9 cellular contexts compared by ENCODE assay signal in genomic region chr12:8235316-8236157, GRCh38. TPM values are rescaled to one million over a fixed set of nuclear protein-coding genes. Genes with fewer than 3 reads are reported as not detected.
A peak's percentile ranks its signal among the peaks of the same experiment; 100 is the strongest.
DNase-seq lines count a peak whose midpoint lies in the region; TF ChIP-seq lines count a peak whose summit lies in the region.
"Not testable (repeated sequence)": the region's sequence is repeated elsewhere in the genome, so short reads cannot be mapped to it uniquely, and the experiment has no call there.
"Had no signal": no experiment of that assay in that cellular context is flagged by ENCODE, and none has a peak within 500 bp of the region (broad histone marks: within the 10 kb centered on the region; RNA-seq: fewer than 3 reads in every experiment).

No MANE protein-coding gene starts in this region.

- H3F3A ChIP-seq in PC-9 (ENCODE audit: insufficient read depth, low read depth), result not testable (repeated sequence)

- not testable (repeated sequence) for H4K91ac ChIP-seq in trophoblast cell (ENCODE audit: low read depth, low read length)

- H3K27me3 ChIP-seq in PC-9 (ENCODE audit: insufficient read depth, low read depth); trophoblast cell (ENCODE audit: insufficient read depth, low read length): not testable (repeated sequence)

- no CpG with 5 or more reads among the region's 26 CpGs for WGBS in trophoblast cell (ENCODE audit: extremely low coverage, insufficient coverage, insufficient read length)

- H3K79me1 ChIP-seq in trophoblast cell (ENCODE audit: low read length), result not testable (repeated sequence)

- POLR2A ChIA-PET in PC-9 (lab: Charles Lee; ENCODE audit: unreplicated experiment), result interaction anchor here (0.6 kb wide), 2 partner anchors 12 to 27 kb away, joined by 3 to 8 read pairs; no protein-coding TSS in a partner anchor

- not testable (repeated sequence) for H3K14ac ChIP-seq in trophoblast cell (ENCODE audit: low read length)

- peaks cover 16% of the 10 kb centered on the region for H3K4me1 ChIP-seq in PC-9 (replicated peaks; ENCODE audit: insufficient read depth)
- not testable (repeated sequence) for H3K4me1 ChIP-seq in trophoblast cell (ENCODE audit: control insufficient read depth in 1 of 2, insufficient read depth in 2 of 2, low read length in 2 of 2)

- H4K12ac ChIP-seq in trophoblast cell (ENCODE audit: low read depth, low read length), result not testable (repeated sequence)

- not testable (repeated sequence) for H3K18ac ChIP-seq in trophoblast cell (ENCODE audit: low read length)

- H4K20me1 ChIP-seq in PC-9 (ENCODE audit: insufficient read depth), result not testable (repeated sequence)

- not testable (repeated sequence) for H3K27ac ChIP-seq in PC-9; trophoblast cell (ENCODE audit: low read depth, low read length)

- H2AK5ac ChIP-seq in trophoblast cell (ENCODE audit: low read length), result not testable (repeated sequence)

- not testable (repeated sequence) for H2BK120ac ChIP-seq in trophoblast cell (ENCODE audit: insufficient read depth, low read length, poor library complexity)

- not testable (repeated sequence) for H3K79me2 ChIP-seq in PC-9 (ENCODE audit: low read depth); trophoblast cell (ENCODE audit: control insufficient read depth, insufficient read depth, low read length, poor library complexity)

- H2BK5ac ChIP-seq in trophoblast cell (ENCODE audit: low read depth, low read length, poor library complexity), result not testable (repeated sequence)

- H2AFZ ChIP-seq in PC-9; trophoblast cell (ENCODE audit: insufficient read depth, low read length, poor library complexity): not testable (repeated sequence)

- CTCF ChIA-PET in PC-9 (lab: Charles Lee), result not testable (repeated sequence)

- H3K9me2 ChIP-seq in PC-9 (ENCODE audit: insufficient read depth), result not testable (repeated sequence)

- TF ChIP-seq CTCF in PC-9 (conservative IDR thresholded peaks at IDR 0.05), result not testable (repeated sequence)

- not testable (repeated sequence) for H3K4me3 ChIP-seq in PC-9; trophoblast cell (ENCODE audit: low read depth, low read length)

- H4K8ac ChIP-seq in trophoblast cell (ENCODE audit: low read depth, low read length), result not testable (repeated sequence)

- H3K4me2 ChIP-seq in PC-9; trophoblast cell (ENCODE audit: low read length): not testable (repeated sequence)

- H3K36me3 ChIP-seq in PC-9 (ENCODE audit: low read depth); trophoblast cell (ENCODE audit: control insufficient read depth in 1 of 2, insufficient read depth in 2 of 2, low read length in 2 of 2): not testable (repeated sequence)

- intact Hi-C loops in PC-9 (cut with micrococcal nuclease; ENCODE audit: unreplicated experiment), result loop anchor here (10.0 kb wide), 1 partner anchor 591 kb away; no protein-coding TSS in a partner anchor

- DNase-seq in AG20443 (ENCODE audit: low spot score) (peak; percentile 22), GM04503 (ENCODE audit: low read depth) (peak; percentile 61), HS-5 (ENCODE audit: low read depth) (peak; percentile 64), PC-9 (peak; percentile 66 to 76), amniotic epithelial cell (ENCODE audit: low read depth) (peak; percentile 41), fibroblast of gingiva (ENCODE audit: low read depth) (peak; percentile 13), glomerular visceral epithelial cell (ENCODE audit: extremely low spot score) (peak; percentile 62), trophoblast cell (peak; percentile 79 to 82)

- not testable (repeated sequence) for H3K9ac ChIP-seq in trophoblast cell (ENCODE audit: low read length)

- BruUV-seq in PC-9 (replicated peaks; lab: Mats Ljungman, UMichigan), result not testable (repeated sequence)

- not testable (repeated sequence) for H3K9me3 ChIP-seq in PC-9 (ENCODE audit: insufficient read depth, low read depth); trophoblast cell (ENCODE audit: insufficient read depth, low read depth, low read length)

- H3K23ac ChIP-seq in trophoblast cell (ENCODE audit: low read length), result not testable (repeated sequence)

- H2BK12ac ChIP-seq in trophoblast cell (ENCODE audit: low read length), result not testable (repeated sequence)

- not testable (repeated sequence) for H3K4ac ChIP-seq in trophoblast cell (ENCODE audit: low read depth, low read length)

RNA-seq across cellular contexts. Expression of gene FAM90A1, which starts 8.1 kb away (rescaled TPM):
- total RNA-seq in PC-9 (2021), result 1.6 and 1.7 TPM in 2 replicates
- polyA plus RNA-seq in trophoblast cell (2013), result 0.03 and 0.04 TPM in 2 replicates
- total RNA-seq: OCI-LY7 had no signal

Comparison
In these comparisons a context has a peak if more than half of its experiments do, and no peak if none do; other contexts are left out.
1. DNase-seq: peak in every context shown above with its lines; median percentile 80 in trophoblast cell; 71 in PC-9; 64 in HS-5; 62 in glomerular visceral epithelial cell; 61 in GM04503; 41 in amniotic epithelial cell; 22 in AG20443; 13 in fibroblast of gingiva.